22 cellular contexts compared by ENCODE assay signal in the genomic region with DNA sequence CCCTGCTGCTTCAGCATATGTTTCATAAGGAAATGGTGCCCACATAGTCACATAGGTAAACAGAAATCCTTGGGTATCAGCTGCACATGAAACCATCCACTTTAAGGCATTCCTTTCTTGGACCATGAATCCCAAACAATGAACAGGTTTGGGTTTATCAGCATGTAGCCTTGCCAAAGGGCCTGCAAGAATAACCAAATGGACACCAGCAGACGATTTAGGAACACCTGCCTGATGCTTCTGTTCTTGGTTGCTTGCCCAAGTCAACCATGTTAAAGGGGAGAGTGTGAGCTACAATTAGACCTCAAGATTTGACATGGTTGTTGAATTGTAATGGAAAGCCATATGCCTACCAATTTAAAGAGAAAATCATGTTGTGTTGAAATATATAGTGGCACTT.
"Had no signal": no experiment of that assay in that cellular context is flagged by ENCODE, and none has a peak within 500 bp of the region (broad histone marks: within the 10 kb centered on the region; RNA-seq: fewer than 3 reads in every experiment).

No MANE protein-coding gene starts in this region.

- H3K4me1 Mint-ChIP-seq: activated CD4-positive, alpha-beta memory T cell treated with anti-CD3 and anti-CD28 coated beads, Interleukin-2, amount 10 ng/mL, durations not matched to agents 7 days and 5 days; activated CD4-positive, alpha-beta T cell treated with anti-CD3 and anti-CD28 coated beads for 36 hours; activated T-helper 17 cell treated with anti-CD3 and anti-CD28 coated beads, Interleukin-2, amount 50 U/mL, for 72 hours had no signal

- H3K36me3 Mint-ChIP-seq: activated naive CD8-positive, alpha-beta T cell had no signal

- H3K27ac Mint-ChIP-seq: activated CD4-positive, alpha-beta memory T cell treated with anti-CD3 and anti-CD28 coated beads, Interleukin-2, amount 10 ng/mL, durations not matched to agents 7 days and 5 days; activated CD4-positive, alpha-beta T cell treated with anti-CD3 and anti-CD28 coated beads for 36 hours; activated naive CD4-positive, alpha-beta T cell treated with anti-CD3 and anti-CD28 coated beads for 36 hours; activated naive CD8-positive, alpha-beta T cell; activated T-helper 17 cell treated with anti-CD3 and anti-CD28 coated beads, Interleukin-2, amount 50 U/mL, for 72 hours had no signal

- H3K27me3 Mint-ChIP-seq: activated CD4-positive, alpha-beta memory T cell treated with anti-CD3 and anti-CD28 coated beads, Interleukin-2, amount 10 ng/mL, durations not matched to agents 7 days and 5 days; activated CD4-positive, alpha-beta T cell treated with anti-CD3 and anti-CD28 coated beads for 36 hours; activated naive CD8-positive, alpha-beta T cell; activated T-helper 17 cell treated with anti-CD3 and anti-CD28 coated beads, Interleukin-2, amount 50 U/mL, for 72 hours had no signal

- DNase-seq: activated CD4-positive, alpha-beta memory T cell treated with anti-CD3 and anti-CD28 coated beads, Interleukin-2, amount 10 ng/mL, durations not matched to agents 7 days and 5 days; activated CD4-positive, alpha-beta T cell treated with anti-CD3 and anti-CD28 coated beads for 36 hours; activated CD4-positive, alpha-beta T cell treated with anti-CD3 and anti-CD28 coated beads, Interleukin-2, amount 50 U/mL, for 1 hour; activated gamma-delta T cell; activated naive CD4-positive, alpha-beta T cell treated with anti-CD3 and anti-CD28 coated beads for 36 hours; activated T-cell treated with anti-CD3 and anti-CD28 coated beads for 4 hours; activated T-cell treated with anti-CD3 and anti-CD28 coated beads, Interleukin-2, amount 50 U/mL, for 48 hours; brain microvascular endothelial cell; colonic mucosa; NCI-H1048; NCI-H1436 treated with DMSO at 0.1 percent for 48 hours; NCI-H2029 treated with DMSO at 0.1 percent for 48 hours; NCI-H524 treated with DMSO at 0.1 percent for 48 hours; NCI-H774; Peyer's patch; Right ventricle myocardium superior; SJCRH30; SK-N-SH; T-helper 1 cell; WERI-Rb-1 had no signal

- H3K4me3 Mint-ChIP-seq: activated CD4-positive, alpha-beta memory T cell treated with anti-CD3 and anti-CD28 coated beads, Interleukin-2, amount 10 ng/mL, durations not matched to agents 7 days and 5 days; activated CD4-positive, alpha-beta T cell treated with anti-CD3 and anti-CD28 coated beads for 36 hours; activated naive CD4-positive, alpha-beta T cell treated with anti-CD3 and anti-CD28 coated beads for 36 hours; activated naive CD8-positive, alpha-beta T cell; activated T-helper 17 cell treated with anti-CD3 and anti-CD28 coated beads, Interleukin-2, amount 50 U/mL, for 72 hours had no signal
